ENCODE assay signal across 19 cellular contexts in genomic region chr1:93395195-93395594, GRCh38. TPM values are rescaled to one million over a fixed set of nuclear protein-coding genes. Genes with fewer than 3 reads are reported as not detected.
DNase-seq lines count a peak whose midpoint lies in the region; ATAC-seq, FAIRE-seq and TF ChIP-seq lines count a peak whose summit lies in the region.
"Had no signal": no experiment of that assay in that cellular context is flagged by ENCODE, and none has a peak within 500 bp of the region (broad histone marks: within the 10 kb centered on the region; RNA-seq: fewer than 3 reads in every experiment).

No MANE protein-coding gene starts in this region.

- H3F3A ChIP-seq in MM.1S (ENCODE audit: insufficient read depth, low read length), result no peaks in the 10 kb centered on the region

- peak; percentile 9 for DNase-seq in MCF 10A (ENCODE audit: unreplicated experiment)
- no peak for DNase-seq in breast epithelium (ENCODE audit: low spot score in 2 of 2)
- DNase-seq in bronchial epithelial cell (ENCODE audit: low read depth), result peak; percentile 68
- DNase-seq in iris pigment epithelial cell (ENCODE audit: low read depth), result peak; percentile 65
- no peak for DNase-seq in MM.1S
- DNase-seq: BE2C; CD4-positive, alpha-beta T cell; DMS53; H9; NCI-H1092; NCI-H1694; NK-92 treated with Interleukin-12 subunit alpha and Interleukin-12 subunit beta, amount 100 ng/mL, for 24 hours; SHP77 treated with DMSO at 0.1 percent for 48 hours had no signal

- no peak for TF ChIP-seq CTCF in MCF 10A (IDR thresholded peaks at IDR 0.05; ENCODE audit: unreplicated experiment)
- TF ChIP-seq CTCF in breast epithelium (IDR thresholded peaks at IDR 0.05), result no peak
- TF ChIP-seq CTCF in bronchial epithelial cell (IDR thresholded peaks at IDR 0.05; ENCODE audit: insufficient read depth, low read length, severe bottlenecking), result no peak
- no peak for TF ChIP-seq CTCF in MM.1S (IDR thresholded peaks at IDR 0.05; ENCODE audit: low read length)

- H3K9me2 ChIP-seq in MM.1S (replicated peaks; ENCODE audit: insufficient read depth, low read length), result no peaks in the 10 kb centered on the region

- H3K27me3 ChIP-seq in breast epithelium (no peaks in the 10 kb centered on the region), bronchial epithelial cell (ENCODE audit: control insufficient read depth, insufficient read depth, low read length) (no peaks in the 10 kb centered on the region), MM.1S (replicated peaks; ENCODE audit: insufficient read depth, low read length) (no peaks in the 10 kb centered on the region)
- H3K27me3 ChIP-seq: BE2C had no signal

- H3K4me3 Mint-ChIP-seq in MCF 10A (ENCODE audit: unreplicated experiment), result no peak overlapping the region
- H3K4me3 Mint-ChIP-seq: CD4-positive, alpha-beta T cell; H9 had no signal

- H3K4me3 ChIP-seq in breast epithelium (no peak overlapping the region), bronchial epithelial cell (ENCODE audit: low read depth, low read length) (no peak overlapping the region), MM.1S (ENCODE audit: low read length) (no peak overlapping the region)

- POLR2A ChIA-PET in MCF 10A (lab: Yijun Ruan, JAX), result interaction anchor here (0.6 to 0.7 kb wide), 4 partner anchors 13 to 1274 kb away, joined by 3 to 4 read pairs (median 4); no protein-coding TSS in a partner anchor

- H3K36me3 ChIP-seq in breast epithelium (no peaks in the 10 kb centered on the region), bronchial epithelial cell (ENCODE audit: control insufficient read depth, insufficient read depth, low read length) (no peaks in the 10 kb centered on the region), MM.1S (replicated peaks; ENCODE audit: insufficient read depth, low read length) (no peaks in the 10 kb centered on the region)
- H3K36me3 ChIP-seq: BE2C had no signal

- TF ChIP-seq POLR2A in breast epithelium (IDR thresholded peaks at IDR 0.05), result no peak

- H3K79me2 ChIP-seq in MM.1S (ENCODE audit: low read length), result no peaks in the 10 kb centered on the region

- no peak overlapping the region for H3K4me2 ChIP-seq in MM.1S (ENCODE audit: low read depth, low read length)
- H3K4me2 ChIP-seq: KMS-11 had no signal

- no peak overlapping the region for H2AFZ ChIP-seq in MM.1S (ENCODE audit: low read length)

- H3K27ac Mint-ChIP-seq in MCF 10A (ENCODE audit: low read depth, unreplicated experiment), result no peak overlapping the region
- H3K27ac Mint-ChIP-seq: CD4-positive, alpha-beta T cell had no signal

- no peaks in the 10 kb centered on the region for H3K27me3 Mint-ChIP-seq in MCF 10A (ENCODE audit: insufficient read depth, unreplicated experiment)
- H3K27me3 Mint-ChIP-seq: CD4-positive, alpha-beta T cell had no signal

- intact Hi-C loops in MCF 10A (cut with micrococcal nuclease), result no loop called here
- intact Hi-C loops in breast epithelium (cut with DNase I; ENCODE audit: low total_unique reads), result no loop called here

- CTCF ChIA-PET in MCF 10A (lab: Yijun Ruan, JAX), result interaction anchor here (0.6 kb wide), 1 partner anchor 35 kb away, joined by 3 read pairs; no protein-coding TSS in a partner anchor

- ATAC-seq in HG03442 (IDR thresholded peaks at IDR 0.05; ENCODE audit: unreplicated experiment), result no peak
- ATAC-seq in HG03280 (IDR thresholded peaks at IDR 0.05; ENCODE audit: unreplicated experiment), result no peak
- ATAC-seq in GM21529 (IDR thresholded peaks at IDR 0.05; ENCODE audit: unreplicated experiment), result no peak

- FAIRE-seq in bronchial epithelial cell (lab: Jason Lieb, UNC), result no peak

- no peaks in the 10 kb centered on the region for H3K4me1 ChIP-seq in breast epithelium
- H3K4me1 ChIP-seq in MM.1S (ENCODE audit: low read length), result no peaks in the 10 kb centered on the region
- H3K4me1 ChIP-seq: BE2C had no signal

- no peaks in the 10 kb centered on the region for H3K4me1 Mint-ChIP-seq in MCF 10A (ENCODE audit: insufficient read depth, unreplicated experiment)

- no peaks in the 10 kb centered on the region for H3K36me3 Mint-ChIP-seq in MCF 10A (ENCODE audit: insufficient read depth, unreplicated experiment)

- H3K9me3 ChIP-seq in breast epithelium (no peaks in the 10 kb centered on the region), MM.1S (replicated peaks; ENCODE audit: insufficient read depth, low read length) (no peaks in the 10 kb centered on the region)
- H3K9me3 ChIP-seq: BE2C had no signal

- no peaks in the 10 kb centered on the region for H3K9me3 Mint-ChIP-seq in MCF 10A (ENCODE audit: unreplicated experiment)
- H3K9me3 Mint-ChIP-seq: CD4-positive, alpha-beta T cell had no signal

- no peak overlapping the region for H3K9ac ChIP-seq in MM.1S (ENCODE audit: low read length)
- H3K9ac ChIP-seq: KMS-11 had no signal

- BruUV-seq in MCF 10A (replicated peaks; lab: Mats Ljungman, UMichigan), result no TSS peak

- H3K27ac ChIP-seq in breast epithelium (no peak overlapping the region), MM.1S (ENCODE audit: low read length) (no peak overlapping the region)
- H3K27ac ChIP-seq: 22Rv1, HL-60, KMS-11 had no signal

- no peaks in the 10 kb centered on the region for H4K20me1 ChIP-seq in MM.1S (ENCODE audit: insufficient read depth, low read length)

RNA-seq across cellular contexts. Expression of gene DR1, which starts 49.5 kb away (rescaled TPM):
- total RNA-seq in MCF 10A (2022) (103 and 104 TPM in 2 replicates), breast epithelium (10 to 100 TPM; 23.6 to 33.1 (median 31.0) TPM), bronchial epithelial cell (52.4 and 64.8 TPM in 2 replicates)

RNA-seq across cellular contexts. Expression of gene FNBP1L, which starts 52.7 kb away (rescaled TPM):
- 30.7 and 31.8 TPM in 2 replicates for total RNA-seq in MCF 10A (2022)
- total RNA-seq in breast epithelium, result 100 to 1,000 TPM in 1 of 3 donors, 10 to 100 TPM in 2; 33.1 to 117 (median 63.6) TPM
- 25.7 and 29.7 TPM in 2 replicates for total RNA-seq in bronchial epithelial cell

Comparison
In these comparisons a context has a peak if more than half of its experiments do, and no peak if none do; other contexts are left out.
1. DNase-seq: peak in MCF 10A (single experiment), bronchial epithelial cell (single experiment) and iris pigment epithelial cell (single experiment); none in breast epithelium (0 of 2) and MM.1S (single experiment).